Comparison of ENCODE assay signal across 8 cellular contexts in genomic region chr2:9207641-9208301, GRCh38. TPM values are rescaled to one million over a fixed set of nuclear protein-coding genes. Genes with fewer than 3 reads are reported as not detected.
DNase-seq lines count a peak whose midpoint lies in the region; ATAC-seq lines count a peak whose summit lies in the region.

No MANE protein-coding gene starts in this region.

- H3K4me1 Mint-ChIP-seq in activated naive CD8-positive, alpha-beta T cell (ENCODE audit: low read depth) = peaks cover 6% of the 10 kb centered on the region
- peaks cover 2% of the 10 kb centered on the region for H3K4me1 Mint-ChIP-seq in activated naive CD8-positive, alpha-beta T cell treated with anti-CD3 and anti-CD28 coated beads for 36 hours
- peaks cover 7% of the 10 kb centered on the region for H3K4me1 Mint-ChIP-seq in memory B cell

- WGBS in urinary bladder = 9% methylated on average over 34 of the region's 34 CpGs

- ATAC-seq in memory B cell (ENCODE audit: low read depth) (no peak), GM21723 (IDR thresholded peaks at IDR 0.05; ENCODE audit: unreplicated experiment) (no peak), HG02938 (IDR thresholded peaks at IDR 0.05; ENCODE audit: unreplicated experiment) (no peak)

- no peaks in the 10 kb centered on the region for H3K36me3 Mint-ChIP-seq in activated naive CD8-positive, alpha-beta T cell
- H3K36me3 Mint-ChIP-seq in activated naive CD8-positive, alpha-beta T cell treated with anti-CD3 and anti-CD28 coated beads for 36 hours = no peaks in the 10 kb centered on the region
- H3K36me3 Mint-ChIP-seq in memory B cell = no peaks in the 10 kb centered on the region

- H3K27ac Mint-ChIP-seq in activated naive CD8-positive, alpha-beta T cell = no peak overlapping the region
- no peak overlapping the region for H3K27ac Mint-ChIP-seq in activated naive CD8-positive, alpha-beta T cell treated with anti-CD3 and anti-CD28 coated beads for 36 hours
- no peak overlapping the region for H3K27ac Mint-ChIP-seq in memory B cell

- H3K9me3 Mint-ChIP-seq in activated naive CD8-positive, alpha-beta T cell (ENCODE audit: low read depth) = no peaks in the 10 kb centered on the region
- no peaks in the 10 kb centered on the region for H3K9me3 Mint-ChIP-seq in activated naive CD8-positive, alpha-beta T cell treated with anti-CD3 and anti-CD28 coated beads for 36 hours
- no peaks in the 10 kb centered on the region for H3K9me3 Mint-ChIP-seq in memory B cell

- H3K4me1 ChIP-seq in urinary bladder (ENCODE audit: insufficient read depth) = peaks cover 2% of the 10 kb centered on the region

- peak overlapping the region; percentile 55 for H3K4me3 Mint-ChIP-seq in activated naive CD8-positive, alpha-beta T cell
- no peak overlapping the region for H3K4me3 Mint-ChIP-seq in activated naive CD8-positive, alpha-beta T cell treated with anti-CD3 and anti-CD28 coated beads for 36 hours
- H3K4me3 Mint-ChIP-seq in memory B cell = peak overlapping the region; percentile 32

- H3K4me3 ChIP-seq in urinary bladder (ENCODE audit: low read depth, low read length) = peak overlapping the region; percentile 82

- no peaks in the 10 kb centered on the region for H3K36me3 ChIP-seq in urinary bladder (ENCODE audit: insufficient read depth)

- H3K27me3 Mint-ChIP-seq in activated naive CD8-positive, alpha-beta T cell = peaks cover 36% of the 10 kb centered on the region
- H3K27me3 Mint-ChIP-seq in activated naive CD8-positive, alpha-beta T cell treated with anti-CD3 and anti-CD28 coated beads for 36 hours = peaks cover 71% of the 10 kb centered on the region
- peaks cover 14% of the 10 kb centered on the region for H3K27me3 Mint-ChIP-seq in memory B cell

- DNase-seq in activated naive CD8-positive, alpha-beta T cell treated with anti-CD3 and anti-CD28 coated beads for 36 hours = no peak
- DNase-seq in NCI-H526 (lab: John Stamatoyannopoulos, UW) (peak; percentile 61 to 76), cerebellum (ENCODE audit: low spot score) (peak; percentile 54), memory B cell (ENCODE audit: low spot score in 2 of 2) (no peak)

- H3K27ac ChIP-seq in urinary bladder (ENCODE audit: low read depth) = peak overlapping the region; percentile 76

RNA-seq across cellular contexts. Expression of gene ASAP2, which starts 1.2 kb away (rescaled TPM):
- total RNA-seq in activated naive CD8-positive, alpha-beta T cell treated with anti-CD3 and anti-CD28 coated beads for 36 hours = under 1 TPM; 0.04 to 0.12 TPM
- total RNA-seq in cerebellum (61.2 TPM), urinary bladder (34.8 TPM)
- polyA plus RNA-seq in urinary bladder = 10.2 TPM

Comparison
In these comparisons a context has a peak if more than half of its experiments do, and no peak if none do; other contexts are left out.
1. DNase-seq: peak in NCI-H526 (2 of 2) and cerebellum (single experiment); none in activated naive CD8-positive, alpha-beta T cell treated with anti-CD3 and anti-CD28 coated beads for 36 hours (single experiment) and memory B cell (0 of 2).
2. RNA of gene ASAP2, which starts 1.2 kb away (total RNA-seq): 61.2 TPM in cerebellum (single experiment) and 34.8 TPM in urinary bladder (single experiment); 0.04 to 0.12 TPM in activated naive CD8-positive, alpha-beta T cell treated with anti-CD3 and anti-CD28 coated beads for 36 hours; every median in the first group is over 10 times any median in the second.